Comparison of ENCODE assay signal across 13 cellular contexts in genomic region chr2:71933467-71934319, GRCh38.
DNase-seq lines count a peak whose midpoint lies in the region; ATAC-seq, FAIRE-seq and TF ChIP-seq lines count a peak whose summit lies in the region.
"Had no signal": no experiment of that assay in that cellular context is flagged by ENCODE, and none has a peak within 500 bp of the region (broad histone marks: within the 10 kb centered on the region; RNA-seq: fewer than 3 reads in every experiment).

No MANE protein-coding gene starts in this region.

- no peaks in the 10 kb centered on the region for H3K27me3 ChIP-seq in HAP-1 (ENCODE audit: low read depth)
- H3K27me3 ChIP-seq: ascending aorta had no signal

- DNase-seq in DMS153 (lab: John Stamatoyannopoulos, UW) (peak; percentile 18), DMS153 treated with DMSO at 0.1 percent for 48 hours (lab: John Stamatoyannopoulos, UW; ENCODE audit: unreplicated experiment) (no peak), HTR-8/SVneo (ENCODE audit: insufficient read length, low spot score) (no peak), dermis blood vessel endothelial cell (peak; percentile 14), osteocyte (ENCODE audit: extremely low spot score, unreplicated experiment) (no peak), NCI-H748 (lab: John Stamatoyannopoulos, UW; ENCODE audit: unreplicated experiment) (no peak), HAP-1 (ENCODE audit: low spot score in 2 of 2) (no peak)
- DNase-seq: NCI-H2081 treated with DMSO at 0.1 percent for 48 hours, T-helper 9 cell had no signal

- H3K4me1 ChIP-seq in HAP-1, result no peaks in the 10 kb centered on the region

- no peak for ATAC-seq in GM21447 (IDR thresholded peaks at IDR 0.05; ENCODE audit: unreplicated experiment)

- TF ChIP-seq CTCF in osteocyte (IDR thresholded peaks at IDR 0.05), result peak; percentile 38

- H3K27ac Mint-ChIP-seq in osteocyte (ENCODE audit: unreplicated experiment), result no peak overlapping the region

- H3K9me3 Mint-ChIP-seq in osteocyte (ENCODE audit: unreplicated experiment), result no peaks in the 10 kb centered on the region

- no peak overlapping the region for H3K4me3 ChIP-seq in HAP-1
- H3K4me3 ChIP-seq: ascending aorta, skin epidermis had no signal

- in situ Hi-C loops in HAP-1 (cut with MboI; ENCODE audit: low sequenced_read_pairs), result loop anchor here (25.0 kb wide), 1 partner anchor 654 kb away; no protein-coding TSS in a partner anchor

- peaks cover 8% of the 10 kb centered on the region for H3K4me1 Mint-ChIP-seq in osteocyte (ENCODE audit: unreplicated experiment)

- H3K36me3 ChIP-seq in HAP-1 (replicated peaks), result no peaks in the 10 kb centered on the region
- H3K36me3 ChIP-seq: ascending aorta had no signal

- H3K9me3 ChIP-seq in HAP-1, result no peaks in the 10 kb centered on the region
- H3K9me3 ChIP-seq: ascending aorta had no signal

- no peaks in the 10 kb centered on the region for H3K36me3 Mint-ChIP-seq in osteocyte (ENCODE audit: unreplicated experiment)

- H3K4me3 Mint-ChIP-seq in osteocyte (ENCODE audit: unreplicated experiment), result no peak overlapping the region

- H3K27me3 Mint-ChIP-seq in osteocyte (ENCODE audit: unreplicated experiment), result peaks cover 7% of the 10 kb centered on the region

- peak; percentile 85 for FAIRE-seq in HTR-8/SVneo (lab: Jason Lieb, UNC)
- FAIRE-seq: A204.1 had no signal

Comparison
In these comparisons a context has a peak if more than half of its experiments do, and no peak if none do; other contexts are left out.
1. DNase-seq: peak in DMS153 (single experiment) and dermis blood vessel endothelial cell (single experiment); none in DMS153 treated with DMSO at 0.1 percent for 48 hours (single experiment), HTR-8/SVneo (single experiment), osteocyte (single experiment), NCI-H748 (single experiment) and HAP-1 (0 of 2).